In genomic region chr12:6554168-6554989, GRCh38 we compare ENCODE assay signal across 1 cellular context.
TF ChIP-seq lines count a peak whose summit lies in the region.

No MANE protein-coding gene starts in this region.

TF ChIP-seq in HepG2, 621 proteins besides CTCF, POLR2A, EP300 and RAD21 (continued from another document and continues in another):
- no peak for TF ChIP-seq ZNF646 (CRISPR knock-in tag; IDR thresholded peaks at IDR 0.05)
- TF ChIP-seq ZNF614 (CRISPR knock-in tag; IDR thresholded peaks at IDR 0.05; ENCODE audit: borderline replicate concordance): no peak
- no peak for TF ChIP-seq TBP (CRISPR knock-in tag; IDR thresholded peaks at IDR 0.05)
- TF ChIP-seq ZNF7 (CRISPR knock-in tag; IDR thresholded peaks at IDR 0.05): no peak
- TF ChIP-seq JUN (CRISPR knock-in tag; IDR thresholded peaks at IDR 0.05): no peak
- no peak for TF ChIP-seq SMYD3 (CRISPR knock-in tag; IDR thresholded peaks at IDR 0.05)
- TF ChIP-seq, protein P1, sequence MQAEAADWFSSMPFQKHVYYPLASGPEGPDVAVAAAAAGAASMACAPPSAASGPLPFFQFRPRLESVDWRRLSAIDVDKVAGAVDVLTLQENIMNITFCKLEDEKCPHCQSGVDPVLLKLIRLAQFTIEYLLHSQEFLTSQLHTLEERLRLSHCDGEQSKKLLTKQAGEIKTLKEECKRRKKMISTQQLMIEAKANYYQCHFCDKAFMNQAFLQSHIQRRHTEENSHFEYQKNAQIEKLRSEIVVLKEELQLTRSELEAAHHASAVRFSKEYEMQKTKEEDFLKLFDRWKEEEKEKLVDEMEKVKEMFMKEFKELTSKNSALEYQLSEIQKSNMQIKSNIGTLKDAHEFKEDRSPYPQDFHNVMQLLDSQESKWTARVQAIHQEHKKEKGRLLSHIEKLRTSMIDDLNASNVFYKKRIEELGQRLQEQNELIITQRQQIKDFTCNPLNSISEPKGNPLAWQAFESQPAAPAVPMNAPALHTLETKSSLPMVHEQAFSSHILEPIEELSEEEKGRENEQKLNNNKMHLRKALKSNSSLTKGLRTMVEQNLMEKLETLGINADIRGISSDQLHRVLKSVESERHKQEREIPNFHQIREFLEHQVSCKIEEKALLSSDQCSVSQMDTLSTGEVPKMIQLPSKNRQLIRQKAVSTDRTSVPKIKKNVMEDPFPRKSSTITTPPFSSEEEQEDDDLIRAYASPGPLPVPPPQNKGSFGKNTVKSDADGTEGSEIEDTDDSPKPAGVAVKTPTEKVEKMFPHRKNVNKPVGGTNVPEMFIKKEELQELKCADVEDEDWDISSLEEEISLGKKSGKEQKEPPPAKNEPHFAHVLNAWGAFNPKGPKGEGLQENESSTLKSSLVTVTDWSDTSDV (CRISPR knock-in tag; IDR thresholded peaks at IDR 0.05): no peak
- peak; percentile 37; the same call in 1 of the 2 replicates for TF ChIP-seq MED1 (CRISPR knock-in tag; IDR thresholded peaks at IDR 0.05)
- TF ChIP-seq, protein P2, sequence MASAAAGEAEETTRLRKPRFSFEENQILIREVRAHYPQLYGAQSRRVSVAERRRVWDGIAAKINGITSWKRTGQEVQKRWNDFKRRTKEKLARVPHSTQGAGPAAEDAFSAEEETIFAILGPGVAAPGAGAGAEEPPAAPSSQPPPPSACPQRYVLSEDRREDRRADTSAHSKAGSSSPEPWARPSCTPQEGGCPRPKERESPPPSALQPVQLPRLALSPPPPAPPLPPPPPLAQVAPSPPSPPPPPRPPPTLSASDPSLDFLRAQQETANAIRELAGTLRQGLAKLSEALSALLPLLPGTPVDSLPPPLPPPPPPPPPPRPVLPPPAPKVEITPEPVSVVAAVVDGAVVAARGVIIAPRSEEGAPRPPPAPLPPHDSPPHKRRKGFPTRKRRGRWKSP (CRISPR knock-in tag; IDR thresholded peaks at IDR 0.05): no peak
- no peak for TF ChIP-seq ZNF609 (CRISPR knock-in tag; IDR thresholded peaks at IDR 0.05; ENCODE audit: borderline replicate concordance)
- TF ChIP-seq ZSCAN5A (CRISPR knock-in tag; IDR thresholded peaks at IDR 0.05; ENCODE audit: borderline replicate concordance): no peak
- no peak for TF ChIP-seq REL (CRISPR knock-in tag; conservative IDR thresholded peaks at IDR 0.05)
- TF ChIP-seq MLX (CRISPR knock-in tag; IDR thresholded peaks at IDR 0.05): no peak
- TF ChIP-seq, protein P3, sequence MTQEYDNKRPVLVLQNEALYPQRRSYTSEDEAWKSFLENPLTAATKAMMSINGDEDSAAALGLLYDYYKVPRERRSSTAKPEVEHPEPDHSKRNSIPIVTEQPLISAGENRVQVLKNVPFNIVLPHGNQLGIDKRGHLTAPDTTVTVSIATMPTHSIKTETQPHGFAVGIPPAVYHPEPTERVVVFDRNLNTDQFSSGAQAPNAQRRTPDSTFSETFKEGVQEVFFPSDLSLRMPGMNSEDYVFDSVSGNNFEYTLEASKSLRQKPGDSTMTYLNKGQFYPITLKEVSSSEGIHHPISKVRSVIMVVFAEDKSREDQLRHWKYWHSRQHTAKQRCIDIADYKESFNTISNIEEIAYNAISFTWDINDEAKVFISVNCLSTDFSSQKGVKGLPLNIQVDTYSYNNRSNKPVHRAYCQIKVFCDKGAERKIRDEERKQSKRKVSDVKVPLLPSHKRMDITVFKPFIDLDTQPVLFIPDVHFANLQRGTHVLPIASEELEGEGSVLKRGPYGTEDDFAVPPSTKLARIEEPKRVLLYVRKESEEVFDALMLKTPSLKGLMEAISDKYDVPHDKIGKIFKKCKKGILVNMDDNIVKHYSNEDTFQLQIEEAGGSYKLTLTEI (CRISPR knock-in tag; conservative IDR thresholded peaks at IDR 0.05): no peak
- TF ChIP-seq HOXA9 (CRISPR knock-in tag; IDR thresholded peaks at IDR 0.05; ENCODE audit: borderline replicate concordance): no peak
- TF ChIP-seq CERS6 (CRISPR knock-in tag; IDR thresholded peaks at IDR 0.05): no peak
- TF ChIP-seq E2F5 (CRISPR knock-in tag; conservative IDR thresholded peaks at IDR 0.05): no peak
- TF ChIP-seq KAT8 (CRISPR knock-in tag; IDR thresholded peaks at IDR 0.05): no peak
- TF ChIP-seq SCMH1 (CRISPR knock-in tag; IDR thresholded peaks at IDR 0.05; ENCODE audit: borderline replicate concordance): no peak
- no peak for TF ChIP-seq NFKBIZ (CRISPR knock-in tag; IDR thresholded peaks at IDR 0.05)
- no peak for TF ChIP-seq MLLT10 (CRISPR knock-in tag; IDR thresholded peaks at IDR 0.05)
- no peak for TF ChIP-seq ZNF564 (CRISPR knock-in tag; IDR thresholded peaks at IDR 0.05)
- no peak for TF ChIP-seq FLYWCH1 (CRISPR knock-in tag; IDR thresholded peaks at IDR 0.05)
- no peak for TF ChIP-seq CHCHD3 (CRISPR knock-in tag; IDR thresholded peaks at IDR 0.05)
- TF ChIP-seq ZNF878 (CRISPR knock-in tag; IDR thresholded peaks at IDR 0.05): no peak
- TF ChIP-seq ZNF547 (CRISPR knock-in tag; IDR thresholded peaks at IDR 0.05): peak; percentile 42; the same call in 1 of the 2 replicates
- TF ChIP-seq ZNF143 (CRISPR knock-in tag; IDR thresholded peaks at IDR 0.05): no peak
- TF ChIP-seq NR1H2 (CRISPR knock-in tag; IDR thresholded peaks at IDR 0.05; ENCODE audit: borderline replicate concordance, low read depth): no peak
- no peak for TF ChIP-seq NFIB (CRISPR knock-in tag; IDR thresholded peaks at IDR 0.05; ENCODE audit: borderline replicate concordance)
- TF ChIP-seq ONECUT2 (CRISPR knock-in tag; IDR thresholded peaks at IDR 0.05): no peak
- no peak for TF ChIP-seq IRF2 (CRISPR knock-in tag; IDR thresholded peaks at IDR 0.05)
- TF ChIP-seq ZNF354B (CRISPR knock-in tag; IDR thresholded peaks at IDR 0.05): no peak
- peak; percentile 30; the same call in 1 of the 2 replicates for TF ChIP-seq RXRA (CRISPR knock-in tag; IDR thresholded peaks at IDR 0.05)
- TF ChIP-seq KMT2B (CRISPR knock-in tag; IDR thresholded peaks at IDR 0.05): no peak
- no peak for TF ChIP-seq SP4 (CRISPR knock-in tag; IDR thresholded peaks at IDR 0.05)
- no peak for TF ChIP-seq ZNF652 (CRISPR knock-in tag; IDR thresholded peaks at IDR 0.05; ENCODE audit: borderline replicate concordance, low read depth)
- TF ChIP-seq ZNF792 (CRISPR knock-in tag; IDR thresholded peaks at IDR 0.05): no peak
- no peak for TF ChIP-seq THAP8 (CRISPR knock-in tag; IDR thresholded peaks at IDR 0.05; ENCODE audit: borderline replicate concordance)
- no peak for TF ChIP-seq ZNF326 (CRISPR knock-in tag; IDR thresholded peaks at IDR 0.05; ENCODE audit: borderline replicate concordance)
- no peak for TF ChIP-seq MAZ (IDR thresholded peaks at IDR 0.05; ENCODE audit: borderline replicate concordance, low read depth, low read length)
- no peak for TF ChIP-seq MAZ (CRISPR knock-in tag; IDR thresholded peaks at IDR 0.05; ENCODE audit: low read depth)
